Comparison of ENCODE assay signal across 11 cellular contexts in genomic region chr7:27641576-27642230, GRCh38. TPM values are rescaled to one million over a fixed set of nuclear protein-coding genes. Genes with fewer than 3 reads are reported as not detected.
A peak's percentile ranks its signal among the peaks of the same experiment; 100 is the strongest.
DNase-seq lines count a peak whose midpoint lies in the region; ATAC-seq lines count a peak whose summit lies in the region.
"Had no signal": no experiment of that assay in that cellular context is flagged by ENCODE, and none has a peak within 500 bp of the region (broad histone marks: within the 10 kb centered on the region; RNA-seq: fewer than 3 reads in every experiment).

No MANE protein-coding gene starts in this region.

- H3K27ac Mint-ChIP-seq in CD8-positive, alpha-beta memory T cell: peak overlapping the region in 6 of 8 donors; percentile 2 to 51 (median 20)

- H3K4me1 Mint-ChIP-seq in CD8-positive, alpha-beta memory T cell: peaks cover 21 to 42% (median 35%) of the 10 kb centered on the region in 3 donors

- H3K4me3 ChIP-seq in CD8-positive, alpha-beta memory T cell (ENCODE audit: low read length): no peak overlapping the region
- H3K4me3 ChIP-seq in SJCRH30: peak overlapping the region; percentile 3; the same call in 1 of the 2 replicates
- H3K4me3 ChIP-seq: uterus had no signal

- H3K27ac ChIP-seq in CD8-positive, alpha-beta memory T cell (ENCODE audit: low read depth, low read length): no peak overlapping the region
- H3K27ac ChIP-seq in SJCRH30: peak overlapping the region; percentile 31
- H3K27ac ChIP-seq: uterus had no signal

- H3K9me3 Mint-ChIP-seq in CD8-positive, alpha-beta memory T cell: peaks cover 0 to 6% (median 0%) of the 10 kb centered on the region in 5 donors

- no peaks in the 10 kb centered on the region for H3K36me3 ChIP-seq in CD8-positive, alpha-beta memory T cell (ENCODE audit: insufficient read depth, low read length)
- H3K36me3 ChIP-seq in SJCRH30: no peaks in the 10 kb centered on the region
- H3K36me3 ChIP-seq: uterus had no signal

- H3K4me3 Mint-ChIP-seq in CD8-positive, alpha-beta memory T cell: peak overlapping the region in 3 of 7 donors; percentile 44 to 65 (median 60)

- no peaks in the 10 kb centered on the region for H3K27me3 Mint-ChIP-seq in CD8-positive, alpha-beta memory T cell

- DNase-seq in CD8-positive, alpha-beta memory T cell: no peak
- DNase-seq in SJCRH30 (peak in 1 of 2 experiments; percentile 37), iris pigment epithelial cell (ENCODE audit: low read depth) (peak; percentile 50), GDM1 (lab: John Stamatoyannopoulos, UW) (no peak), NCI-H446 treated with DMSO at 0.1 percent for 48 hours (lab: John Stamatoyannopoulos, UW) (no peak)
- DNase-seq: amygdala, NCI-H146, uterus had no signal

- peak; percentile 61 for ATAC-seq in GM21447 (IDR thresholded peaks at IDR 0.05; ENCODE audit: unreplicated experiment)
- ATAC-seq in HG03571 (IDR thresholded peaks at IDR 0.05; ENCODE audit: unreplicated experiment): no peak
- ATAC-seq in HG03442 (IDR thresholded peaks at IDR 0.05; ENCODE audit: unreplicated experiment): no peak

- H3K9me3 ChIP-seq in CD8-positive, alpha-beta memory T cell (ENCODE audit: low read length): no peaks in the 10 kb centered on the region
- H3K9me3 ChIP-seq in SJCRH30 (replicated peaks): 0 out of 2 replicates have a peak, but pooled peaks cover 3% of the 10 kb centered on the region
- H3K9me3 ChIP-seq: uterus had no signal

- H3K4me1 ChIP-seq in CD8-positive, alpha-beta memory T cell (ENCODE audit: insufficient read depth, low read length): no peaks in the 10 kb centered on the region
- H3K4me1 ChIP-seq in SJCRH30: peaks cover 23% of the 10 kb centered on the region

- POLR2A ChIA-PET in CD8-positive, alpha-beta memory T cell (lab: Charles Lee): no interaction called here

- CTCF ChIA-PET in CD8-positive, alpha-beta memory T cell (lab: Charles Lee): interaction anchor here (1.1 kb wide), 1 partner anchor 144 kb away, joined by 3 read pairs; no protein-coding TSS in a partner anchor

- H3K36me3 Mint-ChIP-seq in CD8-positive, alpha-beta memory T cell: peaks cover 14 to 36% (median 20%) of the 10 kb centered on the region in 3 donors

- H3K27me3 ChIP-seq in CD8-positive, alpha-beta memory T cell (ENCODE audit: insufficient read depth, low read length, poor library complexity, severe bottlenecking): no peaks in the 10 kb centered on the region
- no peaks in the 10 kb centered on the region for H3K27me3 ChIP-seq in SJCRH30
- H3K27me3 ChIP-seq: uterus had no signal

RNA-seq across cellular contexts. Expression of gene HIBADH, which starts 21.0 kb away (rescaled TPM):
- 10 to 100 TPM; 19.8 to 20.0 TPM for total RNA-seq in CD8-positive, alpha-beta memory T cell
- polyA plus RNA-seq in CD8-positive, alpha-beta memory T cell: 33.8 TPM
- total RNA-seq in SJCRH30 (2014; rRNA removed; shearing (Covaris generic)): 37.8 and 41.6 TPM in 2 replicates
